Comparison of ENCODE assay signal across 15 cellular contexts in genomic region chr16:74094962-74095361, GRCh38.
DNase-seq lines count a peak whose midpoint lies in the region; ATAC-seq, FAIRE-seq and TF ChIP-seq lines count a peak whose summit lies in the region.
"Had no signal": no experiment of that assay in that cellular context is flagged by ENCODE, and none has a peak within 500 bp of the region (broad histone marks: within the 10 kb centered on the region; RNA-seq: fewer than 3 reads in every experiment).

No MANE protein-coding gene starts in this region.

- H3K27me3 ChIP-seq in GM12878 (replicated peaks in 1 of 2; ENCODE audit: control insufficient read depth in 2 of 2, insufficient read depth in 2 of 2, low read length in 1 of 2), result no peaks in the 10 kb centered on the region
- H3K27me3 ChIP-seq: BLaER1 had no signal

- H3K9ac ChIP-seq in GM12878 (ENCODE audit: control insufficient read depth, insufficient read depth, low read length), result no peak overlapping the region
- H3K9ac ChIP-seq: BLaER1 had no signal

- no peak for TF ChIP-seq RAD21 in GM12878 (IDR thresholded peaks at IDR 0.05; ENCODE audit: insufficient read depth, low read depth, low read length)

- H4K20me1 ChIP-seq in GM12878 (ENCODE audit: control insufficient read depth, insufficient read depth), result no peaks in the 10 kb centered on the region
- H4K20me1 ChIP-seq: BLaER1 had no signal

- H3K4me1 ChIP-seq in GM12878 (ENCODE audit: control insufficient read depth, insufficient read depth, low read length), result no peaks in the 10 kb centered on the region
- H3K4me1 ChIP-seq: BLaER1 had no signal

- H3K4me2 ChIP-seq in GM12878 (ENCODE audit: control insufficient read depth, insufficient read depth), result no peak overlapping the region
- H3K4me2 ChIP-seq: BLaER1 had no signal

- peak; percentile 60 for DNase-seq in SKM-1 treated with dmso at 0.1 percent for 144 hours (lab: John Stamatoyannopoulos, UW; ENCODE audit: unreplicated experiment)
- no peak for DNase-seq in SKM-1 (lab: John Stamatoyannopoulos, UW; ENCODE audit: unreplicated experiment)
- peak; percentile 56 for DNase-seq in MV-4-11 (lab: John Stamatoyannopoulos, UW)
- DNase-seq in GM12878 (ENCODE audit: low read depth, low spot score), result no peak
- DNase-seq in T-helper 1 cell, result no peak
- DNase-seq in NCI-H2196 treated with DMSO at 0.1 percent for 48 hours (lab: John Stamatoyannopoulos, UW; ENCODE audit: unreplicated experiment), result no peak
- no peak for DNase-seq in stimulated activated CD4-positive, alpha-beta T cell treated with anti-CD3 and anti-CD28 coated beads, Interleukin-2, amount 100 ng/mL, for 48 hours
- DNase-seq: 8988T; AML-193; CD4-positive, CD25-positive, alpha-beta regulatory T cell; DMS 273 treated with DMSO at 0.1 percent for 48 hours; HCEC 1CT; HFFc6 had no signal

- no peak overlapping the region for H3K27ac ChIP-seq in GM12878 (ENCODE audit: control insufficient read depth, insufficient read depth)
- H3K27ac ChIP-seq: BLaER1 had no signal

- POLR2A ChIA-PET in GM12878 (lab: Charles Lee), result interaction anchor here (0.7 kb wide), 1 partner anchor 1415 kb away, joined by 4 read pairs; no protein-coding TSS in a partner anchor

- 10% methylated on average over 1 of the region's 1 CpG for WGBS in GM12878 (ENCODE audit: insufficient coverage, insufficient replicate concordance, low lambda C conversion rate, missing lambda C conversion rate)

- no peak for TF ChIP-seq CTCF in GM12878 (IDR thresholded peaks at IDR 0.05 in 2 of 3, conservative IDR thresholded peaks at IDR 0.05 in 1 of 3; ENCODE audit: control insufficient read depth in 2 of 3, extremely low read depth in 1 of 3, insufficient read depth in 1 of 3, low read depth in 3 of 3, low read length in 3 of 3)

- FAIRE-seq in GM12878 (lab: Jason Lieb, UNC), result no peak

- in situ Hi-C loops in GM12878 (cut with MboI), result no loop called here

- H3K79me2 ChIP-seq in GM12878 (ENCODE audit: control insufficient read depth, insufficient read depth, low read length), result no peaks in the 10 kb centered on the region

- no peak for TF ChIP-seq EP300 in GM12878 (IDR thresholded peaks at IDR 0.05; ENCODE audit: borderline replicate concordance in 1 of 2, control insufficient read depth in 1 of 2, low read depth in 2 of 2, low read length in 2 of 2)

- RAD21 ChIA-PET in GM12878 (lab: Charles Lee; ENCODE audit: unreplicated experiment), result interaction anchor here (1.2 kb wide), 2 partner anchors 12 to 31 kb away, joined by 3 to 4 read pairs; no protein-coding TSS in a partner anchor

- BruUV-seq in GM12878 (replicated peaks; lab: Mats Ljungman, UMichigan), result no TSS peak

- no peaks in the 10 kb centered on the region for H3K36me3 ChIP-seq in GM12878 (ENCODE audit: control insufficient read depth in 2 of 2, insufficient read depth in 2 of 2, low read length in 1 of 2)
- H3K36me3 ChIP-seq: BLaER1 had no signal

- H3K9me3 ChIP-seq in GM12878 (replicated peaks; ENCODE audit: control insufficient read depth, insufficient read depth, low read length), result no peaks in the 10 kb centered on the region
- H3K9me3 ChIP-seq: BLaER1 had no signal

- CTCF ChIA-PET in GM12878 (lab: Yijun Ruan, JAX), result no interaction called here

- ATAC-seq in GM12878 (peak; percentile 65), GM21390 (IDR thresholded peaks at IDR 0.05; ENCODE audit: unreplicated experiment) (no peak)

- TF ChIP-seq POLR2A in GM12878 (IDR thresholded peaks at IDR 0.05; ENCODE audit: low read depth, low read length), result no peak

- H2AFZ ChIP-seq in GM12878 (ENCODE audit: control insufficient read depth, low read depth, low read length), result no peak overlapping the region

- SMC1A ChIA-PET in GM12878 (lab: Charles Lee; ENCODE audit: uncharacterized antibody, unreplicated experiment), result no interaction called here

- intact Hi-C loops in GM12878 (cut with micrococcal nuclease; ENCODE audit: unreplicated experiment), result no loop called here

- H3K4me3 ChIP-seq in GM12878, result no peak overlapping the region
- H3K4me3 ChIP-seq: BLaER1 had no signal

TF ChIP-seq in GM12878, 131 proteins besides CTCF, POLR2A, EP300 and RAD21 (continues in another document):
- no peak for TF ChIP-seq GABPA (IDR thresholded peaks at IDR 0.05; ENCODE audit: low read depth)
- no peak for TF ChIP-seq YBX1 (IDR thresholded peaks at IDR 0.05)
- no peak for TF ChIP-seq ATF7 (IDR thresholded peaks at IDR 0.05; ENCODE audit: low read depth)
- no peak for TF ChIP-seq TBL1XR1 (IDR thresholded peaks at IDR 0.05; ENCODE audit: low read depth, low read length)
- no peak for TF ChIP-seq MLLT1 (IDR thresholded peaks at IDR 0.05)
- no peak for TF ChIP-seq CHD1 (IDR thresholded peaks at IDR 0.05; ENCODE audit: low read depth, low read length)
- no peak for TF ChIP-seq BCL3 (IDR thresholded peaks at IDR 0.05; ENCODE audit: borderline replicate concordance, insufficient read depth, low read depth, low read length, poor library complexity, severe bottlenecking)
- no peak for TF ChIP-seq ZNF622 (IDR thresholded peaks at IDR 0.05)
- TF ChIP-seq, protein P1, sequence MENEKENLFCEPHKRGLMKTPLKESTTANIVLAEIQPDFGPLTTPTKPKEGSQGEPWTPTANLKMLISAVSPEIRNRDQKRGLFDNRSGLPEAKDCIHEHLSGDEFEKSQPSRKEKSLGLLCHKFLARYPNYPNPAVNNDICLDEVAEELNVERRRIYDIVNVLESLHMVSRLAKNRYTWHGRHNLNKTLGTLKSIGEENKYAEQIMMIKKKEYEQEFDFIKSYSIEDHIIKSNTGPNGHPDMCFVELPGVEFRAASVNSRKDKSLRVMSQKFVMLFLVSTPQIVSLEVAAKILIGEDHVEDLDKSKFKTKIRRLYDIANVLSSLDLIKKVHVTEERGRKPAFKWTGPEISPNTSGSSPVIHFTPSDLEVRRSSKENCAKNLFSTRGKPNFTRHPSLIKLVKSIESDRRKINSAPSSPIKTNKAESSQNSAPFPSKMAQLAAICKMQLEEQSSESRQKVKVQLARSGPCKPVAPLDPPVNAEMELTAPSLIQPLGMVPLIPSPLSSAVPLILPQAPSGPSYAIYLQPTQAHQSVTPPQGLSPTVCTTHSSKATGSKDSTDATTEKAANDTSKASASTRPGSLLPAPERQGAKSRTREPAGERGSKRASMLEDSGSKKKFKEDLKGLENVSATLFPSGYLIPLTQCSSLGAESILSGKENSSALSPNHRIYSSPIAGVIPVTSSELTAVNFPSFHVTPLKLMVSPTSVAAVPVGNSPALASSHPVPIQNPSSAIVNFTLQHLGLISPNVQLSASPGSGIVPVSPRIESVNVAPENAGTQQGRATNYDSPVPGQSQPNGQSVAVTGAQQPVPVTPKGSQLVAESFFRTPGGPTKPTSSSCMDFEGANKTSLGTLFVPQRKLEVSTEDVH (IDR thresholded peaks at IDR 0.05; ENCODE audit: low read depth, partially characterized antibody), result no peak

Comparison
In these comparisons a context has a peak if more than half of its experiments do, and no peak if none do; other contexts are left out.
1. DNase-seq: peak in SKM-1 treated with dmso at 0.1 percent for 144 hours (single experiment) and MV-4-11 (single experiment); none in SKM-1 (single experiment), GM12878 (single experiment), T-helper 1 cell (0 of 5), NCI-H2196 treated with DMSO at 0.1 percent for 48 hours (single experiment) and stimulated activated CD4-positive, alpha-beta T cell treated with anti-CD3 and anti-CD28 coated beads, Interleukin-2, amount 100 ng/mL, for 48 hours (0 of 2).